In genomic region chr1:202880062-202880461, GRCh38 we compare ENCODE assay signal across 1 cellular context.
TF ChIP-seq lines count a peak whose summit lies in the region.

No MANE protein-coding gene starts in this region.

TF ChIP-seq in HepG2, 621 proteins besides CTCF, POLR2A, EP300 and RAD21:
- TF ChIP-seq HBP1 (CRISPR knock-in tag; IDR thresholded peaks at IDR 0.05; ENCODE audit: low read depth): no peak
- TF ChIP-seq SCMH1 (CRISPR knock-in tag; IDR thresholded peaks at IDR 0.05; ENCODE audit: borderline replicate concordance): no peak
- TF ChIP-seq XRCC5 (optimal IDR thresholded peaks at IDR 0.05; ENCODE audit: low read length): no peak
- no peak for TF ChIP-seq CBFB (CRISPR knock-in tag; IDR thresholded peaks at IDR 0.05)
- TF ChIP-seq ZHX1 (CRISPR knock-in tag; IDR thresholded peaks at IDR 0.05; ENCODE audit: low read depth): no peak
- no peak for TF ChIP-seq ZFP1 (CRISPR knock-in tag; IDR thresholded peaks at IDR 0.05)
- TF ChIP-seq, protein P1, sequence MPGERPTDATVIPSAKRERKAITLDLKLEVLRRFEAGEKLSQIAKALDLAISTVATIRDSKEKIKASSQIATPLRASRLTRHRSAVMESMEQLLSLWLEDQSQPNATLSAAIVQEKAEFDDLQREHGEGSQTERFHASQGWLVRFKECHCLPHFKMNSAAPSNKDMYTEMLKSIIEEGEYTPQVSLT (CRISPR knock-in tag; IDR thresholded peaks at IDR 0.05; ENCODE audit: borderline replicate concordance, low read depth): no peak
- no peak for TF ChIP-seq ZNF263 (CRISPR knock-in tag; IDR thresholded peaks at IDR 0.05)
- TF ChIP-seq, protein P2, sequence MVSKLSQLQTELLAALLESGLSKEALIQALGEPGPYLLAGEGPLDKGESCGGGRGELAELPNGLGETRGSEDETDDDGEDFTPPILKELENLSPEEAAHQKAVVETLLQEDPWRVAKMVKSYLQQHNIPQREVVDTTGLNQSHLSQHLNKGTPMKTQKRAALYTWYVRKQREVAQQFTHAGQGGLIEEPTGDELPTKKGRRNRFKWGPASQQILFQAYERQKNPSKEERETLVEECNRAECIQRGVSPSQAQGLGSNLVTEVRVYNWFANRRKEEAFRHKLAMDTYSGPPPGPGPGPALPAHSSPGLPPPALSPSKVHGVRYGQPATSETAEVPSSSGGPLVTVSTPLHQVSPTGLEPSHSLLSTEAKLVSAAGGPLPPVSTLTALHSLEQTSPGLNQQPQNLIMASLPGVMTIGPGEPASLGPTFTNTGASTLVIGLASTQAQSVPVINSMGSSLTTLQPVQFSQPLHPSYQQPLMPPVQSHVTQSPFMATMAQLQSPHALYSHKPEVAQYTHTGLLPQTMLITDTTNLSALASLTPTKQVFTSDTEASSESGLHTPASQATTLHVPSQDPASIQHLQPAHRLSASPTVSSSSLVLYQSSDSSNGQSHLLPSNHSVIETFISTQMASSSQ (IDR thresholded peaks at IDR 0.05; ENCODE audit: low read depth): no peak
- TF ChIP-seq, protein P2 (CRISPR knock-in tag; IDR thresholded peaks at IDR 0.05; ENCODE audit: borderline replicate concordance): no peak
- TF ChIP-seq ZNF234 (CRISPR knock-in tag; conservative IDR thresholded peaks at IDR 0.05): no peak
